ENCODE assay signal across 1 cellular context in the genomic region with DNA sequence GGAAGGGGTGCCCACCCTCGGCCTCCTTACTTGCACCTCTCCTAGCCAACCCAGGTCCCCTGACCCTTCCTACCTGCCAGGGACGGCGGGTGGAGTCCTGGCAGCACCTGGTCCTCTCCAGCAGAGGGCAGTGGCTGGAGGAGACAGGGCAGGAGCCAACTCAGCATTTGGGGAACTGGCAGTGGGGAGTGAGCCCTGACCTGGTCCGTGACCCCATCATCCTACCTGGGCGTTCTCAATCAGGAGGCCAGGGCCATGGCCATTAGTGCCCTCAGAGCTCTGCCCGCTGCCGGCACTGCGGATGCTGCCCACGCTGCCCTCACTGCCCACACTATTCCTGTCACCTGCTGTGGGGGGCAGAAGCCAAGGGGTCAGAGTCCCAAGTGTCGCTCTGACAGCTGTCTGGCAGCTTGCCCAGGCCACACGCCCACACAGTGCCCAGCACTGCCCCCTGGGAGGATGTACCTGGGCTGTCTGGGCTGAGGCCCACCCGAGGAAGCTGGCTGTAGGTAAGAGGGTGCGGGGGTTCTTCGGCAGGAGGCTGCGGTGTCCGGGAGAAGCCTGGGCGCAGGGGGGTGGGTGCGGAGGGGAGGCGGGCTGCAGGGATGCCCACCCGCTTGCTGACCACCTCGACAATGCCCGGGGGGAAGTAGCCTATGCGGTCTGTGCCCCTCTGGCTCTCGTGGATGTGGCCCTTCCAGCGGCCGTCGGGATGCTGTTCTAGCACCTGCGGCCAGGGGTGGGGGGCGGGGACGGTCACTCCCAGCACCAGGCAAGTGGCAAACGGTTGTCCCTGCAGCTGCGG.
TF ChIP-seq lines count a peak whose summit lies in the region.

No MANE protein-coding gene starts in this region.

TF ChIP-seq in HepG2, 621 proteins besides CTCF, POLR2A, EP300 and RAD21 (continued from another document and continues in another):
- TF ChIP-seq, protein P1, sequence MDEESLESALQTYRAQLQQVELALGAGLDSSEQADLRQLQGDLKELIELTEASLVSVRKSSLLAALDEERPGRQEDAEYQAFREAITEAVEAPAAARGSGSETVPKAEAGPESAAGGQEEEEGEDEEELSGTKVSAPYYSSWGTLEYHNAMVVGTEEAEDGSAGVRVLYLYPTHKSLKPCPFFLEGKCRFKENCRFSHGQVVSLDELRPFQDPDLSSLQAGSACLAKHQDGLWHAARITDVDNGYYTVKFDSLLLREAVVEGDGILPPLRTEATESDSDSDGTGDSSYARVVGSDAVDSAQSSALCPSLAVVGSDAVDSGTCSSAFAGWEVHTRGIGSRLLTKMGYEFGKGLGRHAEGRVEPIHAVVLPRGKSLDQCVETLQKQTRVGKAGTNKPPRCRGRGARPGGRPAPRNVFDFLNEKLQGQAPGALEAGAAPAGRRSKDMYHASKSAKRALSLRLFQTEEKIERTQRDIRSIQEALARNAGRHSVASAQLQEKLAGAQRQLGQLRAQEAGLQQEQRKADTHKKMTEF (CRISPR knock-in tag; IDR thresholded peaks at IDR 0.05) = no peak
- peak; percentile 54 for TF ChIP-seq HNF4A (CRISPR knock-in tag; IDR thresholded peaks at IDR 0.05)
- TF ChIP-seq ZNF83 (CRISPR knock-in tag; IDR thresholded peaks at IDR 0.05; ENCODE audit: borderline replicate concordance) = no peak
- TF ChIP-seq, protein P2, sequence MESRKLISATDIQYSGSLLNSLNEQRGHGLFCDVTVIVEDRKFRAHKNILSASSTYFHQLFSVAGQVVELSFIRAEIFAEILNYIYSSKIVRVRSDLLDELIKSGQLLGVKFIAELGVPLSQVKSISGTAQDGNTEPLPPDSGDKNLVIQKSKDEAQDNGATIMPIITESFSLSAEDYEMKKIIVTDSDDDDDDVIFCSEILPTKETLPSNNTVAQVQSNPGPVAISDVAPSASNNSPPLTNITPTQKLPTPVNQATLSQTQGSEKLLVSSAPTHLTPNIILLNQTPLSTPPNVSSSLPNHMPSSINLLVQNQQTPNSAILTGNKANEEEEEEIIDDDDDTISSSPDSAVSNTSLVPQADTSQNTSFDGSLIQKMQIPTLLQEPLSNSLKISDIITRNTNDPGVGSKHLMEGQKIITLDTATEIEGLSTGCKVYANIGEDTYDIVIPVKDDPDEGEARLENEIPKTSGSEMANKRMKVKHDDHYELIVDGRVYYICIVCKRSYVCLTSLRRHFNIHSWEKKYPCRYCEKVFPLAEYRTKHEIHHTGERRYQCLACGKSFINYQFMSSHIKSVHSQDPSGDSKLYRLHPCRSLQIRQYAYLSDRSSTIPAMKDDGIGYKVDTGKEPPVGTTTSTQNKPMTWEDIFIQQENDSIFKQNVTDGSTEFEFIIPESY (CRISPR knock-in tag; IDR thresholded peaks at IDR 0.05) = peak; percentile 95
- TF ChIP-seq FOSL1 (CRISPR knock-in tag; IDR thresholded peaks at IDR 0.05; ENCODE audit: borderline replicate concordance) = no peak
- TF ChIP-seq GFI1 (CRISPR knock-in tag; IDR thresholded peaks at IDR 0.05; ENCODE audit: borderline replicate concordance) = no peak
- no peak for TF ChIP-seq BRCA1 (CRISPR knock-in tag; IDR thresholded peaks at IDR 0.05)
- no peak for TF ChIP-seq SP4 (CRISPR knock-in tag; IDR thresholded peaks at IDR 0.05)
- peak; percentile 26; the same call in 1 of the 2 replicates for TF ChIP-seq ZFX (CRISPR knock-in tag; IDR thresholded peaks at IDR 0.05; ENCODE audit: low read depth)
- no peak for TF ChIP-seq ZBTB21 (CRISPR knock-in tag; IDR thresholded peaks at IDR 0.05)
- 0 out of 2 replicates have a peak, but pooled peaks have one; percentile 14 for TF ChIP-seq ZNF160 (CRISPR knock-in tag; IDR thresholded peaks at IDR 0.05)
- no peak for TF ChIP-seq ZBTB40 (IDR thresholded peaks at IDR 0.05)
- no peak for TF ChIP-seq ZBTB40 (CRISPR knock-in tag; IDR thresholded peaks at IDR 0.05)
- no peak for TF ChIP-seq BORCS8-MEF2B (CRISPR knock-in tag; IDR thresholded peaks at IDR 0.05)
- no peak for TF ChIP-seq HNRNPUL1 (IDR thresholded peaks at IDR 0.05; ENCODE audit: low read depth, low read length)
- TF ChIP-seq NONO (IDR thresholded peaks at IDR 0.05) = no peak
- peak; percentile 20; the same call in 1 of the 2 replicates for TF ChIP-seq NONO (CRISPR knock-in tag; conservative IDR thresholded peaks at IDR 0.05)
- TF ChIP-seq ZSCAN21 (CRISPR knock-in tag; IDR thresholded peaks at IDR 0.05; ENCODE audit: borderline replicate concordance) = no peak
- TF ChIP-seq XBP1 (CRISPR knock-in tag; IDR thresholded peaks at IDR 0.05) = no peak
- TF ChIP-seq ARNT (IDR thresholded peaks at IDR 0.05) = no peak
- no peak for TF ChIP-seq ZNF746 (CRISPR knock-in tag; IDR thresholded peaks at IDR 0.05)
- no peak for TF ChIP-seq PHF5A (CRISPR knock-in tag; IDR thresholded peaks at IDR 0.05; ENCODE audit: low read depth, unreplicated experiment)
- no peak for TF ChIP-seq SMAD3 (CRISPR knock-in tag; IDR thresholded peaks at IDR 0.05)
- no peak for TF ChIP-seq ZNF460 (CRISPR knock-in tag; IDR thresholded peaks at IDR 0.05; ENCODE audit: borderline replicate concordance)
- TF ChIP-seq ZNF207 (IDR thresholded peaks at IDR 0.05; ENCODE audit: borderline replicate concordance) = no peak
- no peak for TF ChIP-seq ZBTB10 (CRISPR knock-in tag; IDR thresholded peaks at IDR 0.05; ENCODE audit: borderline replicate concordance)
- TF ChIP-seq AGO2 (optimal IDR thresholded peaks at IDR 0.05; ENCODE audit: low read depth, low read length) = peak; percentile 64
- TF ChIP-seq, protein P3, sequence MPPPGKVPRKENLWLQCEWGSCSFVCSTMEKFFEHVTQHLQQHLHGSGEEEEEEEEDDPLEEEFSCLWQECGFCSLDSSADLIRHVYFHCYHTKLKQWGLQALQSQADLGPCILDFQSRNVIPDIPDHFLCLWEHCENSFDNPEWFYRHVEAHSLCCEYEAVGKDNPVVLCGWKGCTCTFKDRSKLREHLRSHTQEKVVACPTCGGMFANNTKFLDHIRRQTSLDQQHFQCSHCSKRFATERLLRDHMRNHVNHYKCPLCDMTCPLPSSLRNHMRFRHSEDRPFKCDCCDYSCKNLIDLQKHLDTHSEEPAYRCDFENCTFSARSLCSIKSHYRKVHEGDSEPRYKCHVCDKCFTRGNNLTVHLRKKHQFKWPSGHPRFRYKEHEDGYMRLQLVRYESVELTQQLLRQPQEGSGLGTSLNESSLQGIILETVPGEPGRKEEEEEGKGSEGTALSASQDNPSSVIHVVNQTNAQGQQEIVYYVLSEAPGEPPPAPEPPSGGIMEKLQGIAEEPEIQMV (CRISPR knock-in tag; IDR thresholded peaks at IDR 0.05; ENCODE audit: low read depth) = no peak
- no peak for TF ChIP-seq RARG (CRISPR knock-in tag; IDR thresholded peaks at IDR 0.05; ENCODE audit: low read depth)
- peak; percentile 45 for TF ChIP-seq HNRNPLL (IDR thresholded peaks at IDR 0.05; ENCODE audit: low read depth, low read length, poor library complexity, severe bottlenecking)
- TF ChIP-seq ZNF674 (CRISPR knock-in tag; IDR thresholded peaks at IDR 0.05; ENCODE audit: low read depth) = no peak
- TF ChIP-seq HNRNPH1 (optimal IDR thresholded peaks at IDR 0.05; ENCODE audit: low read depth, low read length) = no peak
- no peak for TF ChIP-seq MIER3 (CRISPR knock-in tag; IDR thresholded peaks at IDR 0.05; ENCODE audit: borderline replicate concordance)
- no peak for TF ChIP-seq PRDM4 (CRISPR knock-in tag; IDR thresholded peaks at IDR 0.05; ENCODE audit: borderline replicate concordance)
- TF ChIP-seq SAP130 (CRISPR knock-in tag; IDR thresholded peaks at IDR 0.05; ENCODE audit: low read depth) = peak; percentile 60
- no peak; the same call in 1 of the 2 replicates for TF ChIP-seq ZBTB7B (CRISPR knock-in tag; IDR thresholded peaks at IDR 0.05)
- no peak for TF ChIP-seq CHD4 (IDR thresholded peaks at IDR 0.05; ENCODE audit: borderline replicate concordance, low read length)
- TF ChIP-seq MIER2 (CRISPR knock-in tag; IDR thresholded peaks at IDR 0.05) = 0 out of 2 replicates have a peak, but pooled peaks have one; percentile 51
- TF ChIP-seq SKI (IDR thresholded peaks at IDR 0.05; ENCODE audit: partially characterized antibody) = no peak
